ENCODE assay signal across 1 cellular context in genomic region chr9:37692622-37693221, GRCh38.
TF ChIP-seq lines count a peak whose summit lies in the region.

No MANE protein-coding gene starts in this region.

TF ChIP-seq in K562, 482 proteins besides CTCF, POLR2A, EP300 and RAD21 (continued from another document):
- TF ChIP-seq ZNF431 (CRISPR knock-in tag; IDR thresholded peaks at IDR 0.05) (no peak), LARP7 (IDR thresholded peaks at IDR 0.05) (peak; percentile 73; the same call in 1 of the 2 replicates), C11orf30 (IDR thresholded peaks at IDR 0.05; ENCODE audit: low read depth) (peak; percentile 46; the same call in 1 of the 2 replicates), MYBL2 (IDR thresholded peaks at IDR 0.05; ENCODE audit: low read depth) (no peak), MYBL2 (CRISPR knock-in tag; IDR thresholded peaks at IDR 0.05; ENCODE audit: borderline replicate concordance) (no peak), BCLAF1 (IDR thresholded peaks at IDR 0.05; ENCODE audit: borderline replicate concordance in 1 of 2, control insufficient read depth in 1 of 2, low read depth in 2 of 2, low read length in 1 of 2) (no peak), ZNF778 (CRISPR knock-in tag; IDR thresholded peaks at IDR 0.05) (no peak), PYGO2 (tag; IDR thresholded peaks at IDR 0.05) (no peak), EP400 (IDR thresholded peaks at IDR 0.05) (no peak), ZNF277 (CRISPR knock-in tag; IDR thresholded peaks at IDR 0.05; ENCODE audit: borderline replicate concordance) (no peak), CREM (IDR thresholded peaks at IDR 0.05; ENCODE audit: low read depth) (no peak), ZNF780A (CRISPR knock-in tag; IDR thresholded peaks at IDR 0.05) (no peak), U2AF1 (optimal IDR thresholded peaks at IDR 0.05; ENCODE audit: low read depth, low read length) (no peak), E2F5 (CRISPR knock-in tag; IDR thresholded peaks at IDR 0.05) (no peak), JUND (IDR thresholded peaks at IDR 0.05; ENCODE audit: borderline replicate concordance, low read depth, low read length) (no peak), JUND (tag; IDR thresholded peaks at IDR 0.05; ENCODE audit: borderline replicate concordance, low read depth, low read length) (no peak), TSHZ1 (CRISPR knock-in tag; IDR thresholded peaks at IDR 0.05) (no peak)
